ENCODE assay signal across 1 cellular context in the genomic region with DNA sequence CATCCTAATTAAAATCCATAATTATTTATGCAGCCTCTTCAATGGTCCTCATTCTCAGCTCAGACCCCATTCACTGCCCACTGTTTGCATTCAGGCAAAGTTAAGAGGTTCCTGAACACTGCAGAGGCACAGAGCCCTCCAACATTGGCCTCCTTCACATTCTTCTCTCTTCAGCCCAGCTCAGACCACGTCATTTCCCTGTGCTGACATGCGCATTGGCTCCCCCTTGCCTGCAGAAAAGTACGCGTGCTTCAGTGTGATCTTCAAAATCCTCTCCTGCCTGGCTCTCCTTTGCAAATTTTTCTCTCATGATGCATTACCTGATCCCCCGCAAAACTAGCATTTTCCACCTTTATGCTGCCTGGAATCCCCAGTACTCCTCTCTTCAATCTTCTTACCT.
TF ChIP-seq lines count a peak whose summit lies in the region.

No MANE protein-coding gene starts in this region.

TF ChIP-seq in H1, 55 proteins besides CTCF, POLR2A, EP300 and RAD21 (continued from another document):
- TF ChIP-seq, protein P1, sequence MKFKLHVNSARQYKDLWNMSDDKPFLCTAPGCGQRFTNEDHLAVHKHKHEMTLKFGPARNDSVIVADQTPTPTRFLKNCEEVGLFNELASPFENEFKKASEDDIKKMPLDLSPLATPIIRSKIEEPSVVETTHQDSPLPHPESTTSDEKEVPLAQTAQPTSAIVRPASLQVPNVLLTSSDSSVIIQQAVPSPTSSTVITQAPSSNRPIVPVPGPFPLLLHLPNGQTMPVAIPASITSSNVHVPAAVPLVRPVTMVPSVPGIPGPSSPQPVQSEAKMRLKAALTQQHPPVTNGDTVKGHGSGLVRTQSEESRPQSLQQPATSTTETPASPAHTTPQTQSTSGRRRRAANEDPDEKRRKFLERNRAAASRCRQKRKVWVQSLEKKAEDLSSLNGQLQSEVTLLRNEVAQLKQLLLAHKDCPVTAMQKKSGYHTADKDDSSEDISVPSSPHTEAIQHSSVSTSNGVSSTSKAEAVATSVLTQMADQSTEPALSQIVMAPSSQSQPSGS (IDR thresholded peaks at IDR 0.05; ENCODE audit: low read length): no peak
- no peak for TF ChIP-seq HDAC6 (IDR thresholded peaks at IDR 0.05; ENCODE audit: low read depth, low read length)
- TF ChIP-seq, protein P2, sequence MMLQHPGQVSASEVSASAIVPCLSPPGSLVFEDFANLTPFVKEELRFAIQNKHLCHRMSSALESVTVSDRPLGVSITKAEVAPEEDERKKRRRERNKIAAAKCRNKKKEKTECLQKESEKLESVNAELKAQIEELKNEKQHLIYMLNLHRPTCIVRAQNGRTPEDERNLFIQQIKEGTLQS (IDR thresholded peaks at IDR 0.05; ENCODE audit: insufficient read depth, low read depth, low read length): no peak
TF ChIP-seq in H1: peak in this region for 0.
